ENCODE assay signal across 24 cellular contexts in genomic region chrX:11420851-11421250, GRCh38.
"Had no signal": no experiment of that assay in that cellular context is flagged by ENCODE, and none has a peak within 500 bp of the region (broad histone marks: within the 10 kb centered on the region; RNA-seq: fewer than 3 reads in every experiment).

No MANE protein-coding gene starts in this region.

- H3K27ac ChIP-seq: colonic mucosa, spleen had no signal

- FAIRE-seq: bronchial epithelial cell had no signal

- DNase-seq: activated B cell treated with CpG ODN at 0.5 μM for 24 hours; activated CD4-positive, alpha-beta T cell treated with anti-CD3 and anti-CD28 coated beads for 36 hours; activated CD4-positive, alpha-beta T cell treated with anti-CD3 and anti-CD28 coated beads, Interleukin-2, amount 50 U/mL, for 4 hours; activated CD8-positive, alpha-beta memory T cell treated with anti-CD3 and anti-CD28 coated beads, Interleukin-2, amount 50 U/mL, for 48 hours; activated naive CD4-positive, alpha-beta T cell treated with Interleukin-2 at 50 U/mL for 16 hours; activated naive CD8-positive, alpha-beta T cell treated with anti-CD3 and anti-CD28 coated beads for 36 hours; activated T-cell treated with anti-CD3 and anti-CD28 coated beads, Interleukin-2, amount 50 U/mL, for 4 hours; amniotic stem cell; colonic mucosa; endodermal cell; immature natural killer cell; naive thymus-derived CD4-positive, alpha-beta T cell; occipital lobe; posterior cingulate gyrus; retina; spleen; stimulated activated CD4-positive, alpha-beta T cell treated with anti-CD3 and anti-CD28 coated beads, Interleukin-4, amount 100 ng/mL, for 1 hour; stimulated activated naive CD4-positive, alpha-beta T cell treated with Interleukin-2 at 50 U/mL for 16 hours; T-helper 1 cell; T-helper 9 cell; tibial artery had no signal

- H3K4me1 ChIP-seq: colonic mucosa, spleen had no signal

- H3K9me3 ChIP-seq: colonic mucosa, spleen, tibial artery had no signal

- H3K4me3 ChIP-seq: colonic mucosa, lung, spleen, tibial artery had no signal

- ATAC-seq: activated CD4-positive, alpha-beta T cell treated with anti-CD3 and anti-CD28 coated beads for 36 hours; activated T-cell treated with anti-CD3 and anti-CD28 coated beads, Interleukin-2, amount 50 U/mL, for 4 hours; left lobe of liver; naive thymus-derived CD4-positive, alpha-beta T cell had no signal

- H3K27me3 ChIP-seq: colonic mucosa, tibial artery had no signal

- H3K36me3 ChIP-seq: colonic mucosa, spleen, tibial artery had no signal
